In the genomic region with DNA sequence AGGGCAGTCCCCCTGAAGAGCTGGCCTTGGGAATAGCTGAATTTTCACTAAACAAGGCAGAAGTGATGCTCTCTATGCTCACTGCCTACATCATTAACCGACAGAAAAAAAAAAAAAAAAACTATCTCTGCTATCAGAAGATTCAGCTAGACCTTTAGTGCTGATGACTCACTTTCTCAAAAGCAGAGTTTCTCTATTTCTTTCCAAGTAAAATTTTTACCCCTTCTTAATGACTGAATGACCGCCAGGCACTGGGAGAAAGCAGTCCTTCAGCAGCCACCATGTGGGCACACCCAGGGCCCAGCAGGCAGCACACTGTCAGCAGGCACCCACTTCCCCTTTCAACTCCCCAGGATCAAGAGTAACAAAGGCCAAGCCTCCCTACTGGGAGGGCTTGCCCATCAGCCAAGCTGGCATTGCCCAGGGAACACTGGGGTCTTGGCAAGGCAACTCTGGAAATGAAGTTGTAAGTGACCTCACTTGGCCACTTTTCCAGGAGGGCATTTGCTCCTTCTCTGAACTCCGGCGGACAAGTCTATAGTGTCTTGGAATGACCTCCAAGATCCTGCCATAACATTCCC, we compare ENCODE assay signal across 17 cellular contexts.
DNase-seq lines count a peak whose midpoint lies in the region; ATAC-seq and TF ChIP-seq lines count a peak whose summit lies in the region.
"Had no signal": no experiment of that assay in that cellular context is flagged by ENCODE, and none has a peak within 500 bp of the region (broad histone marks: within the 10 kb centered on the region; RNA-seq: fewer than 3 reads in every experiment).

No MANE protein-coding gene starts in this region.

- TF ChIP-seq CTCF in neural progenitor cell (IDR thresholded peaks at IDR 0.05): no peak

- no peak overlapping the region for H2AFZ ChIP-seq in neural progenitor cell (replicated peaks)

- H3K36me3 ChIP-seq in adipocyte (ENCODE audit: control insufficient read depth, insufficient read depth, low read length, severe bottlenecking) (no peaks in the 10 kb centered on the region), neural progenitor cell (no peaks in the 10 kb centered on the region)

- H3K27me3 ChIP-seq in adipocyte (replicated peaks; ENCODE audit: control insufficient read depth, insufficient read depth, low read length) (no peaks in the 10 kb centered on the region), neural progenitor cell (no peaks in the 10 kb centered on the region)

- POLR2A ChIA-PET in activated CD8-positive, alpha-beta T cell treated with anti-CD3 and anti-CD28 coated beads, Interleukin-2, amount 10 ng/mL, durations not matched to agents 7 days and 5 days (lab: Charles Lee): no interaction called here

- no peak overlapping the region for H3K4me2 ChIP-seq in neural progenitor cell

- H3K4me3 Mint-ChIP-seq in activated CD8-positive, alpha-beta T cell treated with anti-CD3 and anti-CD28 coated beads, Interleukin-2, amount 10 ng/mL, durations not matched to agents 7 days and 5 days: no peak overlapping the region
- H3K4me3 Mint-ChIP-seq in neural progenitor cell: no peak overlapping the region
- H3K4me3 Mint-ChIP-seq: CD8-positive, alpha-beta T cell had no signal

- ATAC-seq in HG03159 (IDR thresholded peaks at IDR 0.05; ENCODE audit: unreplicated experiment): no peak
- ATAC-seq in activated CD8-positive, alpha-beta T cell treated with anti-CD3 and anti-CD28 coated beads, Interleukin-2, amount 10 ng/mL, durations not matched to agents 7 days and 5 days: no peak
- ATAC-seq: CD8-positive, alpha-beta T cell; Panc1 had no signal

- H3K4me3 ChIP-seq in adipocyte (ENCODE audit: low read length): no peak overlapping the region
- H3K4me3 ChIP-seq in neural progenitor cell: no peak overlapping the region
- H3K4me3 ChIP-seq: SK-N-MC had no signal

- H3K9ac ChIP-seq in adipocyte (ENCODE audit: low read length): no peak overlapping the region
- no peak overlapping the region for H3K9ac ChIP-seq in neural progenitor cell

- peak; percentile 22 for DNase-seq in AG20443 (ENCODE audit: low spot score)
- peak; percentile 19 for DNase-seq in HT1080 (ENCODE audit: low read depth)
- DNase-seq in adipocyte (ENCODE audit: low read depth): peak; percentile 4
- peak; percentile 9 for DNase-seq in stromal cell of bone marrow (ENCODE audit: low read depth)
- DNase-seq in activated CD8-positive, alpha-beta T cell treated with anti-CD3 and anti-CD28 coated beads, Interleukin-2, amount 10 ng/mL, durations not matched to agents 7 days and 5 days: no peak
- no peak for DNase-seq in neural progenitor cell (ENCODE audit: low spot score)
- DNase-seq: CD8-positive, alpha-beta T cell; DMS79; GOT3; NCI-H1436; NCI-H2029 treated with DMSO at 0.1 percent for 48 hours; NCI-H2171 treated with DMSO at 0.1 percent for 48 hours; NCI-H774; Right ventricle myocardium superior had no signal

- peaks cover 6% of the 10 kb centered on the region for H3K4me1 ChIP-seq in adipocyte (ENCODE audit: control insufficient read depth, insufficient read depth, low read length)
- H3K4me1 ChIP-seq in neural progenitor cell: no peaks in the 10 kb centered on the region

- no peaks in the 10 kb centered on the region for H4K20me1 ChIP-seq in neural progenitor cell (ENCODE audit: low read depth)

- H3K4me1 Mint-ChIP-seq in activated CD8-positive, alpha-beta T cell treated with anti-CD3 and anti-CD28 coated beads, Interleukin-2, amount 10 ng/mL, durations not matched to agents 7 days and 5 days (ENCODE audit: low read depth): no peaks in the 10 kb centered on the region
- H3K4me1 Mint-ChIP-seq in neural progenitor cell: no peaks in the 10 kb centered on the region

- CTCF ChIA-PET in activated CD8-positive, alpha-beta T cell treated with anti-CD3 and anti-CD28 coated beads, Interleukin-2, amount 10 ng/mL, durations not matched to agents 7 days and 5 days (lab: Charles Lee): no interaction called here

- H3K36me3 Mint-ChIP-seq in activated CD8-positive, alpha-beta T cell treated with anti-CD3 and anti-CD28 coated beads, Interleukin-2, amount 10 ng/mL, durations not matched to agents 7 days and 5 days (ENCODE audit: low read depth): no peaks in the 10 kb centered on the region
- H3K36me3 Mint-ChIP-seq in neural progenitor cell: no peaks in the 10 kb centered on the region
- H3K36me3 Mint-ChIP-seq: CD8-positive, alpha-beta T cell had no signal

- H3K27ac Mint-ChIP-seq in activated CD8-positive, alpha-beta T cell treated with anti-CD3 and anti-CD28 coated beads, Interleukin-2, amount 10 ng/mL, durations not matched to agents 7 days and 5 days: no peak overlapping the region
- H3K27ac Mint-ChIP-seq in neural progenitor cell: no peak overlapping the region
- H3K27ac Mint-ChIP-seq: CD8-positive, alpha-beta T cell had no signal

- no peaks in the 10 kb centered on the region for H3K9me3 Mint-ChIP-seq in activated CD8-positive, alpha-beta T cell treated with anti-CD3 and anti-CD28 coated beads, Interleukin-2, amount 10 ng/mL, durations not matched to agents 7 days and 5 days (ENCODE audit: insufficient read depth)
- peaks cover 6% of the 10 kb centered on the region for H3K9me3 Mint-ChIP-seq in neural progenitor cell
- H3K9me3 Mint-ChIP-seq: CD8-positive, alpha-beta T cell had no signal

- H3K27ac ChIP-seq in neural progenitor cell: no peak overlapping the region
- H3K27ac ChIP-seq: SK-N-MC had no signal

- no peaks in the 10 kb centered on the region for H3F3A ChIP-seq in neural progenitor cell (ENCODE audit: low read depth)

- no peaks in the 10 kb centered on the region for H3K79me2 ChIP-seq in neural progenitor cell (ENCODE audit: low read depth)

- H3K27me3 Mint-ChIP-seq in activated CD8-positive, alpha-beta T cell treated with anti-CD3 and anti-CD28 coated beads, Interleukin-2, amount 10 ng/mL, durations not matched to agents 7 days and 5 days (ENCODE audit: low read depth): no peaks in the 10 kb centered on the region
- H3K27me3 Mint-ChIP-seq in neural progenitor cell (ENCODE audit: insufficient read depth, low read depth): peaks cover 2% of the 10 kb centered on the region

- H3K9me3 ChIP-seq in adipocyte (ENCODE audit: control insufficient read depth, low read length) (no peaks in the 10 kb centered on the region), neural progenitor cell (ENCODE audit: low read depth) (no peaks in the 10 kb centered on the region)

Comparison
In these comparisons a context has a peak if more than half of its experiments do, and no peak if none do; other contexts are left out.
1. DNase-seq: peak in AG20443 (single experiment), HT1080 (single experiment), adipocyte (single experiment) and stromal cell of bone marrow (single experiment); none in activated CD8-positive, alpha-beta T cell treated with anti-CD3 and anti-CD28 coated beads, Interleukin-2, amount 10 ng/mL, durations not matched to agents 7 days and 5 days (single experiment) and neural progenitor cell (single experiment).